In the genomic region with DNA sequence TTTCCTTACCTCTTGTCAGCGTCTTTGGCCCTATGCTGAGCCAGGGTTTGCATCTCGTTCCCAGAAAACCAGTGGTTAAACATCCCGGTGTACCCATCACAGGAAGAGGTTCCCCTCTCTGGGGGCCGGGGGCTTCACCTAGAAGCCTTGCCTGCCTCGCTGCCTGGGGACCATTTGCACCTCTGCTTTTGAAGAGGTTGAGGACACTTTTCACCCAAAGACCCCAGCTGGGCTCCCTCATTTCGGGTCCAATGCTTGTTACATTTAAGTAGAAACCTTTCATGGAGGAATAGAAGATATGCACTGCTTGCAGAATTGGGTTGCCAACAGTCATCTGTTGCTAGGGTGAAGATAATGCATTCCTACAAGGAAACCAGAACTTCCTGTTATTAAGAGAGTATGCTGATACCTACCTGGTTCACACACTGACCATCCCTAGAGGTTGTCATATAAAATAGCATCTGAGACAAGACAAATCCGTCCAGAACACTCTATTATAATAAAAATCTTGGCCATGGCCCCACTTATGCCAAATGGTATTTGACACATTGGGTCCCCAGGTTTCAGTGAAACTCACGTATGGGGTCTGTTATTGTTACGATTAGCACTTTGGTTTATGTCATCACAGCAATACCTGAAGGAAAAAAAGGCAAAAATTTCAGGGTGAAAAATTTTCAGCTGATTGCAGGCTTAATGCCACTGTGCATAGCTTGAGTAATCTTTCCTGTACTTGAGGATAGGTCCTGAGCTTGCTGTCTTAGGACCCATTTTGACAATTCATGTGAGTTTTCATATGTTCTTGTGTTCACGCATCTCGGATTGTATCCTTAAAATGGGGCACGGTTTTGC, we compare ENCODE assay signal across 8 cellular contexts. TPM values are rescaled to one million over a fixed set of nuclear protein-coding genes. Genes with fewer than 3 reads are reported as not detected.
DNase-seq lines count a peak whose midpoint lies in the region; ATAC-seq and TF ChIP-seq lines count a peak whose summit lies in the region.

No MANE protein-coding gene starts in this region.

- peaks cover 15% of the 10 kb centered on the region for H3K4me1 Mint-ChIP-seq in Calu3 (ENCODE audit: low read depth, unreplicated experiment)
- H3K4me1 Mint-ChIP-seq in neural progenitor cell, result peaks cover 7% of the 10 kb centered on the region

- H3K4me2 ChIP-seq in neural progenitor cell, result peak overlapping the region; percentile 80

- H3K27me3 ChIP-seq in duodenal mucosa (ENCODE audit: control insufficient read depth in 1 of 2, insufficient read depth in 2 of 2, low read length in 2 of 2), result peaks cover 13 to 19% of the 10 kb centered on the region in 2 donors
- peaks cover 44% of the 10 kb centered on the region for H3K27me3 ChIP-seq in neural progenitor cell

- ATAC-seq in GM18502 (IDR thresholded peaks at IDR 0.05; ENCODE audit: poor library complexity, unreplicated experiment), result no peak
- no peak for ATAC-seq in GM21737 (IDR thresholded peaks at IDR 0.05; ENCODE audit: unreplicated experiment)
- ATAC-seq in GM21786 (IDR thresholded peaks at IDR 0.05; ENCODE audit: unreplicated experiment), result no peak

- H3K27ac Mint-ChIP-seq in Calu3 (ENCODE audit: unreplicated experiment) (peak overlapping the region; percentile 62), neural progenitor cell (peak overlapping the region; percentile 7)

- peak overlapping the region; percentile 92 for H2AFZ ChIP-seq in neural progenitor cell (replicated peaks)

- POLR2A ChIA-PET in GM10248 (lab: Yijun Ruan, JAX), result no interaction called here

- peaks cover 16% of the 10 kb centered on the region for H3K36me3 Mint-ChIP-seq in Calu3 (ENCODE audit: insufficient read depth, unreplicated experiment)
- no peaks in the 10 kb centered on the region for H3K36me3 Mint-ChIP-seq in neural progenitor cell

- intact Hi-C loops in Calu3 (cut with micrococcal nuclease; ENCODE audit: unreplicated experiment), result no loop called here

- TF ChIP-seq CTCF in Calu3 (IDR thresholded peaks at IDR 0.05; ENCODE audit: unreplicated experiment), result no peak
- TF ChIP-seq CTCF in neural progenitor cell (IDR thresholded peaks at IDR 0.05), result no peak
- no peak for TF ChIP-seq CTCF in GM10248 (IDR thresholded peaks at IDR 0.05; ENCODE audit: control extremely low read depth, extremely low read depth, low read depth, missing control alignments)

- peak overlapping the region; percentile 71 for H3K4me3 Mint-ChIP-seq in Calu3 (ENCODE audit: low read depth, unreplicated experiment)
- H3K4me3 Mint-ChIP-seq in neural progenitor cell, result peak overlapping the region; percentile 85

- H3K36me3 ChIP-seq in duodenal mucosa (ENCODE audit: control insufficient read depth in 1 of 2, insufficient read depth in 2 of 2, low read length in 2 of 2), result no peaks in the 10 kb centered on the region
- H3K36me3 ChIP-seq in neural progenitor cell, result no peaks in the 10 kb centered on the region

- H3K9me3 ChIP-seq in duodenal mucosa (ENCODE audit: control insufficient read depth in 1 of 2, low read length in 2 of 2) (no peaks in the 10 kb centered on the region), neural progenitor cell (ENCODE audit: low read depth) (no peaks in the 10 kb centered on the region)

- peak overlapping the region; percentile 29 to 63 for H3K4me3 ChIP-seq in duodenal mucosa (ENCODE audit: low read depth in 1 of 2, low read length in 2 of 2)
- peak overlapping the region; percentile 64 for H3K4me3 ChIP-seq in neural progenitor cell

- H3K9me3 Mint-ChIP-seq in Calu3 (ENCODE audit: low read depth, unreplicated experiment), result no peaks in the 10 kb centered on the region
- H3K9me3 Mint-ChIP-seq in neural progenitor cell, result no peaks in the 10 kb centered on the region

- TSS peak; percentile 30 for BruUV-seq in Calu3 (replicated peaks; lab: Mats Ljungman, UMichigan)

- DNase-seq in Calu3 (peak; percentile 38), M059J (ENCODE audit: low read depth) (peak; percentile 49), neural progenitor cell (ENCODE audit: low spot score) (no peak), GM10248 (ENCODE audit: extremely low spot score) (no peak)

- H3K4me1 ChIP-seq in duodenal mucosa (ENCODE audit: control insufficient read depth in 1 of 2, insufficient read depth in 2 of 2, low read length in 2 of 2), result peaks cover 0 to 2% of the 10 kb centered on the region in 2 donors
- H3K4me1 ChIP-seq in neural progenitor cell, result no peaks in the 10 kb centered on the region

- H3K27ac ChIP-seq in duodenal mucosa (ENCODE audit: low read depth, low read length) (no peak overlapping the region), neural progenitor cell (no peak overlapping the region)

- peaks cover 15% of the 10 kb centered on the region for H3F3A ChIP-seq in neural progenitor cell (ENCODE audit: low read depth)

- no peaks in the 10 kb centered on the region for H3K79me2 ChIP-seq in neural progenitor cell (ENCODE audit: low read depth)

- CTCF ChIA-PET in Calu3 (lab: Charles Lee), result interaction anchor here (0.6 kb wide), 1 partner anchor 95 kb away, joined by 3 read pairs; no protein-coding TSS in a partner anchor
- CTCF ChIA-PET in GM10248 (lab: Yijun Ruan, JAX), result no interaction called here

- H4K20me1 ChIP-seq in neural progenitor cell (ENCODE audit: low read depth), result no peaks in the 10 kb centered on the region

- H3K27me3 Mint-ChIP-seq in Calu3 (ENCODE audit: unreplicated experiment), result no peaks in the 10 kb centered on the region
- H3K27me3 Mint-ChIP-seq in neural progenitor cell (ENCODE audit: insufficient read depth, low read depth), result peaks cover 5% of the 10 kb centered on the region

- H3K9ac ChIP-seq in duodenal mucosa (ENCODE audit: low read depth in 1 of 2, low read length in 2 of 2) (no peak overlapping the region), neural progenitor cell (no peak overlapping the region)

RNA-seq across cellular contexts. Expression of a gene that starts 0.9 kb away (rescaled TPM):
- total RNA-seq in Calu3 (2022), result 4.0 and 4.3 TPM in 2 replicates
- 2.9 and 3.2 TPM in 2 replicates for total RNA-seq in M059J (2014; rRNA removed; shearing (Covaris generic))
- total RNA-seq in neural progenitor cell (ENCODE audit: low replicate concordance), result 0.26 and 0.28 TPM in 2 replicates

Comparison
In these comparisons a context has a peak if more than half of its experiments do, and no peak if none do; other contexts are left out.
1. DNase-seq: peak in Calu3 (single experiment) and M059J (single experiment); none in neural progenitor cell (single experiment) and GM10248 (single experiment).